Comparison of ENCODE assay signal across 20 cellular contexts in the genomic region with DNA sequence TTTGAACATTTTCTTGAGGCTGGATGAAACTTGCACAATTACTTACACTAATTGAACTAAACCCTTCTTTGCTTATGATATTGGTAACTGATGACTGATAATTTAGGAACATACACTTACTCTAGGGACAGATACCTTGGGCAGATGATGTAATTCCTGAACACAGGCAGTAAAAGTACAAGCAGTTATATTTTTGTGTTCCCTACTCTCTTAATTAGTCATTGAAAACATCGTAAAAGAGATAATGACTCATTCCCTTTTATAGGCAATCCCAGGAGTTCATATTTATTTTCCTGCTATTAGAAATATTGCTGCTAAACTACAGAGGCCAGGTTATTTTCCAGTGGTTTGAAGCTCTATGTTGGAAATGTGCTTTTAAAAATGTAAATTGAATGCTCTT. TPM values are rescaled to one million over a fixed set of nuclear protein-coding genes. Genes with fewer than 3 reads are reported as not detected.
DNase-seq lines count a peak whose midpoint lies in the region; ATAC-seq and TF ChIP-seq lines count a peak whose summit lies in the region.
"Had no signal": no experiment of that assay in that cellular context is flagged by ENCODE, and none has a peak within 500 bp of the region (broad histone marks: within the 10 kb centered on the region; RNA-seq: fewer than 3 reads in every experiment).

No MANE protein-coding gene starts in this region.

- DNase-seq in AG08395 (ENCODE audit: low spot score) (peak; percentile 38), HCT116 (ENCODE audit: low read depth, low spot score) (peak; percentile 24), RWPE2 (ENCODE audit: low spot score) (no peak), foreskin keratinocyte (peak; percentile 46 to 74), hepatic stellate cell (ENCODE audit: low spot score) (no peak), Right ventricle myocardium superior (no peak)
- DNase-seq in activated CD4-positive, alpha-beta memory T cell treated with anti-CD3 and anti-CD28 coated beads, Interleukin-2, amount 10 ng/mL, durations not matched to agents 7 days and 5 days = no peak
- DNase-seq: activated CD4-positive, alpha-beta T cell treated with anti-CD3 and anti-CD28 coated beads for 4 hours; activated CD8-positive, alpha-beta memory T cell treated with anti-CD3 and anti-CD28 coated beads, Interleukin-2, amount 50 U/mL, for 4 hours; activated naive CD4-positive, alpha-beta T cell treated with Interleukin-2 at 50 U/mL for 16 hours; immature natural killer cell; lower lobe of right lung; naive B cell; NCI-H2029 treated with DMSO at 0.1 percent for 48 hours; NCI-H510A treated with DMSO at 0.1 percent for 48 hours; sigmoid colon; stimulated activated CD4-positive, alpha-beta T cell treated with anti-CD3 and anti-CD28 coated beads, Interleukin-4, amount 100 ng/mL, for 1 hour had no signal

- intact Hi-C loops in HCT116 (cut with micrococcal nuclease) = loop anchor here (1.0 kb wide), 1 partner anchor 47 kb away; a partner anchor contains a TSS
- intact Hi-C loops in Right ventricle myocardium superior (cut with DNase I) = no loop called here

- H3K4me1 Mint-ChIP-seq in activated CD4-positive, alpha-beta memory T cell treated with anti-CD3 and anti-CD28 coated beads, Interleukin-2, amount 10 ng/mL, durations not matched to agents 7 days and 5 days = no peaks in the 10 kb centered on the region
- H3K4me1 Mint-ChIP-seq: immature natural killer cell, naive B cell had no signal

- H3K27ac Mint-ChIP-seq in activated CD4-positive, alpha-beta memory T cell treated with anti-CD3 and anti-CD28 coated beads, Interleukin-2, amount 10 ng/mL, durations not matched to agents 7 days and 5 days = no peak overlapping the region
- H3K27ac Mint-ChIP-seq: immature natural killer cell, naive B cell had no signal

- no TSS peak for BruUV-seq in HCT116 (replicated peaks; lab: Mats Ljungman, UMichigan)

- ATAC-seq in HCT116 (peak; percentile 27; the same call in 1 of the 2 replicates), RWPE2 (ENCODE audit: low read depth) (peak; percentile 81), foreskin keratinocyte (peak; percentile 87), GM18861 (IDR thresholded peaks at IDR 0.05; ENCODE audit: unreplicated experiment) (no peak), Right ventricle myocardium superior (ENCODE audit: poor library complexity) (no peak)
- ATAC-seq: lower lobe of right lung had no signal

- no peaks in the 10 kb centered on the region for H4K20me1 ChIP-seq in HCT116 (ENCODE audit: insufficient read depth)

- RAD21 ChIA-PET in HCT116 (lab: Charles Lee; ENCODE audit: low non-redundant PET in 1 of 2, low total read pairs in 2 of 2, uncharacterized antibody in 2 of 2, unreplicated experiment in 2 of 2) = no interaction called here

- no peak overlapping the region for H3K4me3 ChIP-seq in HCT116 (replicated peaks in 1 of 2; ENCODE audit: low read depth in 1 of 2, low read length in 2 of 2)
- H3K4me3 ChIP-seq in RWPE2 (ENCODE audit: severe bottlenecking) = no peak overlapping the region
- H3K4me3 ChIP-seq: lower lobe of right lung, sigmoid colon, vagina had no signal

- no peaks in the 10 kb centered on the region for H3K27me3 Mint-ChIP-seq in activated CD4-positive, alpha-beta memory T cell treated with anti-CD3 and anti-CD28 coated beads, Interleukin-2, amount 10 ng/mL, durations not matched to agents 7 days and 5 days
- H3K27me3 Mint-ChIP-seq: naive B cell had no signal

- H3K27ac ChIP-seq in HCT116 (ENCODE audit: low read depth, low read length) (no peak overlapping the region), RWPE2 (ENCODE audit: poor library complexity, severe bottlenecking) (peak overlapping the region; percentile 79), foreskin keratinocyte (peak overlapping the region; percentile 86)
- H3K27ac ChIP-seq: lower lobe of right lung, sigmoid colon, vagina had no signal

- no peak overlapping the region for H3K9ac ChIP-seq in HCT116 (ENCODE audit: low read length)

- no peaks in the 10 kb centered on the region for H3K9me3 ChIP-seq in HCT116 (ENCODE audit: control insufficient read depth in 1 of 2, insufficient read depth in 1 of 2, low read depth in 1 of 2, low read length in 2 of 2)
- no peaks in the 10 kb centered on the region for H3K9me3 ChIP-seq in RWPE2 (ENCODE audit: severe bottlenecking)
- H3K9me3 ChIP-seq: lower lobe of right lung, sigmoid colon, vagina had no signal

- TF ChIP-seq CTCF in HCT116 (IDR thresholded peaks at IDR 0.05 in 2 of 3, conservative IDR thresholded peaks at IDR 0.05 in 1 of 3; ENCODE audit: borderline replicate concordance in 1 of 3, insufficient read depth in 1 of 3, low read depth in 2 of 3, low read length in 2 of 3) (no peak), RWPE2 (IDR thresholded peaks at IDR 0.05; ENCODE audit: poor library complexity, severe bottlenecking) (no peak), foreskin keratinocyte (conservative IDR thresholded peaks at IDR 0.05) (no peak)

- CTCF ChIA-PET in HCT116 (lab: Charles Lee) = no interaction called here
- CTCF ChIA-PET in activated CD4-positive, alpha-beta memory T cell treated with anti-CD3 and anti-CD28 coated beads, Interleukin-2, amount 10 ng/mL, durations not matched to agents 7 days and 5 days (lab: Charles Lee) = no interaction called here

- no peaks in the 10 kb centered on the region for H3K9me2 ChIP-seq in HCT116 (ENCODE audit: insufficient read depth)

- H3K36me3 ChIP-seq in HCT116 (ENCODE audit: control insufficient read depth in 1 of 2, insufficient read depth in 2 of 2, low read length in 2 of 2) (no peaks in the 10 kb centered on the region), RWPE2 (ENCODE audit: low read depth) (no peaks in the 10 kb centered on the region)
- H3K36me3 ChIP-seq: lower lobe of right lung, sigmoid colon, vagina had no signal

- H3K9me3 Mint-ChIP-seq in activated CD4-positive, alpha-beta memory T cell treated with anti-CD3 and anti-CD28 coated beads, Interleukin-2, amount 10 ng/mL, durations not matched to agents 7 days and 5 days = peaks cover 2% of the 10 kb centered on the region

- H3K79me2 ChIP-seq in HCT116 (ENCODE audit: insufficient read depth, low read length) = no peaks in the 10 kb centered on the region

- POLR2A ChIA-PET in HCT116 (lab: Charles Lee) = no interaction called here
- POLR2A ChIA-PET in activated CD4-positive, alpha-beta memory T cell treated with anti-CD3 and anti-CD28 coated beads, Interleukin-2, amount 10 ng/mL, durations not matched to agents 7 days and 5 days (lab: Charles Lee) = no interaction called here

- H3K4me3 Mint-ChIP-seq in activated CD4-positive, alpha-beta memory T cell treated with anti-CD3 and anti-CD28 coated beads, Interleukin-2, amount 10 ng/mL, durations not matched to agents 7 days and 5 days = no peak overlapping the region
- H3K4me3 Mint-ChIP-seq: immature natural killer cell, naive B cell had no signal

- H2AFZ ChIP-seq in HCT116 (ENCODE audit: low read depth, low read length, poor library complexity, severe bottlenecking) = peak overlapping the region; percentile 8

- TF ChIP-seq RAD21 in HCT116 (IDR thresholded peaks at IDR 0.05; ENCODE audit: low read depth) = no peak

- H3K4me2 ChIP-seq in HCT116 (ENCODE audit: low read length) = peak overlapping the region; percentile 43

- TF ChIP-seq POLR2A in HCT116 (IDR thresholded peaks at IDR 0.05; ENCODE audit: borderline replicate concordance, extremely low read depth, insufficient read depth, insufficient read length) = no peak

- H3K27me3 ChIP-seq in HCT116 (ENCODE audit: insufficient read depth, low read length) (no peaks in the 10 kb centered on the region), RWPE2 (ENCODE audit: insufficient read depth, poor library complexity, severe bottlenecking) (no peaks in the 10 kb centered on the region), foreskin keratinocyte (no peaks in the 10 kb centered on the region)
- H3K27me3 ChIP-seq: sigmoid colon, vagina had no signal

- H3K36me3 Mint-ChIP-seq in activated CD4-positive, alpha-beta memory T cell treated with anti-CD3 and anti-CD28 coated beads, Interleukin-2, amount 10 ng/mL, durations not matched to agents 7 days and 5 days (ENCODE audit: low read depth) = no peaks in the 10 kb centered on the region
- H3K36me3 Mint-ChIP-seq: immature natural killer cell, naive B cell had no signal

- H3K4me1 ChIP-seq in HCT116 (ENCODE audit: control insufficient read depth in 1 of 2, insufficient read depth in 2 of 2, low read length in 2 of 2) (peaks cover 21% of the 10 kb centered on the region in 2 experiments), RWPE2 (ENCODE audit: insufficient read depth, poor library complexity, severe bottlenecking) (peaks cover 24% of the 10 kb centered on the region), foreskin keratinocyte (peaks cover 18% of the 10 kb centered on the region)
- H3K4me1 ChIP-seq: lower lobe of right lung, sigmoid colon had no signal

TF ChIP-seq in HCT116, 20 proteins besides CTCF, POLR2A, EP300 and RAD21 (continues in another document):
- TF ChIP-seq POLR2AphosphoS5 (IDR thresholded peaks at IDR 0.05; ENCODE audit: low read depth, low read length) (no peak), JUND (IDR thresholded peaks at IDR 0.05) (peak; percentile 51), FOSL1 (IDR thresholded peaks at IDR 0.05; ENCODE audit: low read depth) (peak; percentile 58), CEBPB (IDR thresholded peaks at IDR 0.05; ENCODE audit: low read depth) (0 out of 2 replicates have a peak, but pooled peaks have one; percentile 38), SP1 (IDR thresholded peaks at IDR 0.05; ENCODE audit: low read depth) (peak; percentile 50), SRF (IDR thresholded peaks at IDR 0.05; ENCODE audit: low read depth) (peak; percentile 86), TCF7L2 (IDR thresholded peaks at IDR 0.05; ENCODE audit: borderline replicate concordance, extremely low read depth, insufficient read depth, insufficient read length) (peak; percentile 35), EGR1 (IDR thresholded peaks at IDR 0.05; ENCODE audit: low read depth) (no peak), SIN3A (IDR thresholded peaks at IDR 0.05; ENCODE audit: low read depth) (no peak)

RNA-seq across cellular contexts. Expression of a gene that starts 46.4 kb away (rescaled TPM):
- total RNA-seq in HCT116 (2021; ENCODE audit: unreplicated experiment) (0.10 TPM), foreskin keratinocyte (0.03 and 0.04 TPM in 2 replicates), Right ventricle myocardium superior (4.3 TPM)
- polyA plus RNA-seq in HCT116 (2012) = 0.01 and 0.03 TPM in 2 replicates
- polyA plus RNA-seq in foreskin keratinocyte = 0.02 TPM in 1 of 2 replicates, not detected in the other
- not detected for total RNA-seq in activated CD4-positive, alpha-beta memory T cell treated with anti-CD3 and anti-CD28 coated beads, Interleukin-2, amount 10 ng/mL, durations not matched to agents 7 days and 5 days
- total RNA-seq: G401 had no signal
- polyA plus RNA-seq: immature natural killer cell had no signal

Comparison
In these comparisons a context has a peak if more than half of its experiments do, and no peak if none do; other contexts are left out.
1. DNase-seq: peak in AG08395 (single experiment), HCT116 (single experiment) and foreskin keratinocyte (2 of 2); none in RWPE2 (single experiment), hepatic stellate cell (single experiment), Right ventricle myocardium superior (single experiment) and activated CD4-positive, alpha-beta memory T cell treated with anti-CD3 and anti-CD28 coated beads, Interleukin-2, amount 10 ng/mL, durations not matched to agents 7 days and 5 days (single experiment).
2. ATAC-seq: peak in HCT116 (single experiment), RWPE2 (single experiment) and foreskin keratinocyte (single experiment); none in GM18861 (single experiment) and Right ventricle myocardium superior (single experiment).